ENCODE assay signal across 1 cellular context in the genomic region with DNA sequence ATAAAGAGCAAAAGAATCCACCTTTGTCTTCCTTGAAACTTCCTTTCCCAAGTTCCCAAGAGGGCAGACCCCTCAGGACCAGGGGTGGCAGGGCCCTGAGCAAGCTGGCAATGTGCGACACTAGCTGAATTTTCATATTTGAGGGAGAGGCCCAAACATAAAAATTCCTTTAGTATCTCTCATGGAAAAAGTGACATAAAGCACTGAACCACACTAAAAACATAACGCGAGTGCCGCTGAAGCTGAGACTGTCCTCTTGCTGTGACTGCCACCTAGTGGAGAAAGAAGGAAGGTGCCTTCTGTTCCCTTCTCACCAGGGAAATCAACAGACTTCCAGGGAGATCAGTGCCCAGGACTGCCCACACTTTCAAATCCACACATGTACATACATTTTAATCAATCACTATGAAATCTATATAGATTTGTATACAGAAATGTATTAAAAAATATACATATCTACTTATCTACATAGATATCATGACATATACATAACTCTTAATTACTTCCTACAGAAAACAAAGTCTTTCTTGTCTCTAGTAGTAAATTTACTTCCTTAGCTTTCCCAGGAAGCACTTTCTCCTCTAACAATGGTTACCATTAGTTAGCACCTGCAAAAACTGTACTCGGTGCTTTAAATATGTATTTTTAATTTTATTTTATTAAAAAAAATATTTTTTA.
TF ChIP-seq lines count a peak whose summit lies in the region.

No MANE protein-coding gene starts in this region.

TF ChIP-seq in HepG2, 621 proteins besides CTCF, POLR2A, EP300 and RAD21 (continued from another document and continues in another):
- TF ChIP-seq, protein P1, sequence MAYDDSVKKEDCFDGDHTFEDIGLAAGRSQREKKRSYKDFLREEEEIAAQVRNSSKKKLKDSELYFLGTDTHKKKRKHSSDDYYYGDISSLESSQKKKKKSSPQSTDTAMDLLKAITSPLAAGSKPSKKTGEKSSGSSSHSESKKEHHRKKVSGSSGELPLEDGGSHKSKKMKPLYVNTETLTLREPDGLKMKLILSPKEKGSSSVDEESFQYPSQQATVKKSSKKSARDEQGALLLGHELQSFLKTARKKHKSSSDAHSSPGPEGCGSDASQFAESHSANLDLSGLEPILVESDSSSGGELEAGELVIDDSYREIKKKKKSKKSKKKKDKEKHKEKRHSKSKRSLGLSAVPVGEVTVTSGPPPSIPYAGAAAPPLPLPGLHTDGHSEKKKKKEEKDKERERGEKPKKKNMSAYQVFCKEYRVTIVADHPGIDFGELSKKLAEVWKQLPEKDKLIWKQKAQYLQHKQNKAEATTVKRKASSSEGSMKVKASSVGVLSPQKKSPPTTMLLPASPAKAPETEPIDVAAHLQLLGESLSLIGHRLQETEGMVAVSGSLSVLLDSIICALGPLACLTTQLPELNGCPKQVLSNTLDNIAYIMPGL (CRISPR knock-in tag; IDR thresholded peaks at IDR 0.05; ENCODE audit: borderline replicate concordance in 1 of 2, low read depth in 1 of 2): peak in 1 of 2 experiments; percentile 62; a peak in 1 of 4 replicates
- TF ChIP-seq ZBTB42 (CRISPR knock-in tag; IDR thresholded peaks at IDR 0.05): no peak
- TF ChIP-seq, protein P2, sequence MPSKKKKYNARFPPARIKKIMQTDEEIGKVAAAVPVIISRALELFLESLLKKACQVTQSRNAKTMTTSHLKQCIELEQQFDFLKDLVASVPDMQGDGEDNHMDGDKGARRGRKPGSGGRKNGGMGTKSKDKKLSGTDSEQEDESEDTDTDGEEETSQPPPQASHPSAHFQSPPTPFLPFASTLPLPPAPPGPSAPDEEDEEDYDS (CRISPR knock-in tag; IDR thresholded peaks at IDR 0.05): 0 out of 2 replicates have a peak, but pooled peaks have one; percentile 15
- TF ChIP-seq ZNF780A (CRISPR knock-in tag; IDR thresholded peaks at IDR 0.05): no peak
- no peak for TF ChIP-seq NCOA2 (CRISPR knock-in tag; IDR thresholded peaks at IDR 0.05)
- no peak for TF ChIP-seq GABPB1 (CRISPR knock-in tag; IDR thresholded peaks at IDR 0.05)
- TF ChIP-seq KLF15 (CRISPR knock-in tag; IDR thresholded peaks at IDR 0.05; ENCODE audit: borderline replicate concordance): no peak
- no peak for TF ChIP-seq ZNF430 (CRISPR knock-in tag; IDR thresholded peaks at IDR 0.05)
- TF ChIP-seq NFKB2 (CRISPR knock-in tag; IDR thresholded peaks at IDR 0.05; ENCODE audit: borderline replicate concordance): no peak
- no peak for TF ChIP-seq MAZ (IDR thresholded peaks at IDR 0.05; ENCODE audit: borderline replicate concordance, low read depth, low read length)
- TF ChIP-seq MAZ (CRISPR knock-in tag; IDR thresholded peaks at IDR 0.05; ENCODE audit: low read depth): no peak
- TF ChIP-seq ZNF496 (CRISPR knock-in tag; IDR thresholded peaks at IDR 0.05; ENCODE audit: insufficient replicate concordance): no peak
- TF ChIP-seq ZNF598 (CRISPR knock-in tag; IDR thresholded peaks at IDR 0.05; ENCODE audit: borderline replicate concordance): no peak
- 0 out of 2 replicates have a peak, but pooled peaks have one; percentile 25 for TF ChIP-seq MIER2 (CRISPR knock-in tag; IDR thresholded peaks at IDR 0.05)
- TF ChIP-seq SAP130 (CRISPR knock-in tag; IDR thresholded peaks at IDR 0.05; ENCODE audit: low read depth): peak; percentile 43; the same call in 1 of the 2 replicates
- 0 out of 3 replicates have a peak, but pooled peaks have one; percentile 46 for TF ChIP-seq MXI1 (IDR thresholded peaks at IDR 0.05; ENCODE audit: borderline replicate concordance, low read depth, low read length)
- TF ChIP-seq SOX6 (IDR thresholded peaks at IDR 0.05): no peak
- no peak for TF ChIP-seq SOX6 (CRISPR knock-in tag; IDR thresholded peaks at IDR 0.05)
- TF ChIP-seq, protein P3, sequence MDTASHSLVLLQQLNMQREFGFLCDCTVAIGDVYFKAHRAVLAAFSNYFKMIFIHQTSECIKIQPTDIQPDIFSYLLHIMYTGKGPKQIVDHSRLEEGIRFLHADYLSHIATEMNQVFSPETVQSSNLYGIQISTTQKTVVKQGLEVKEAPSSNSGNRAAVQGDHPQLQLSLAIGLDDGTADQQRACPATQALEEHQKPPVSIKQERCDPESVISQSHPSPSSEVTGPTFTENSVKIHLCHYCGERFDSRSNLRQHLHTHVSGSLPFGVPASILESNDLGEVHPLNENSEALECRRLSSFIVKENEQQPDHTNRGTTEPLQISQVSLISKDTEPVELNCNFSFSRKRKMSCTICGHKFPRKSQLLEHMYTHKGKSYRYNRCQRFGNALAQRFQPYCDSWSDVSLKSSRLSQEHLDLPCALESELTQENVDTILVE (CRISPR knock-in tag; IDR thresholded peaks at IDR 0.05): 0 out of 2 replicates have a peak, but pooled peaks have one; percentile 40
- TF ChIP-seq, protein P4, sequence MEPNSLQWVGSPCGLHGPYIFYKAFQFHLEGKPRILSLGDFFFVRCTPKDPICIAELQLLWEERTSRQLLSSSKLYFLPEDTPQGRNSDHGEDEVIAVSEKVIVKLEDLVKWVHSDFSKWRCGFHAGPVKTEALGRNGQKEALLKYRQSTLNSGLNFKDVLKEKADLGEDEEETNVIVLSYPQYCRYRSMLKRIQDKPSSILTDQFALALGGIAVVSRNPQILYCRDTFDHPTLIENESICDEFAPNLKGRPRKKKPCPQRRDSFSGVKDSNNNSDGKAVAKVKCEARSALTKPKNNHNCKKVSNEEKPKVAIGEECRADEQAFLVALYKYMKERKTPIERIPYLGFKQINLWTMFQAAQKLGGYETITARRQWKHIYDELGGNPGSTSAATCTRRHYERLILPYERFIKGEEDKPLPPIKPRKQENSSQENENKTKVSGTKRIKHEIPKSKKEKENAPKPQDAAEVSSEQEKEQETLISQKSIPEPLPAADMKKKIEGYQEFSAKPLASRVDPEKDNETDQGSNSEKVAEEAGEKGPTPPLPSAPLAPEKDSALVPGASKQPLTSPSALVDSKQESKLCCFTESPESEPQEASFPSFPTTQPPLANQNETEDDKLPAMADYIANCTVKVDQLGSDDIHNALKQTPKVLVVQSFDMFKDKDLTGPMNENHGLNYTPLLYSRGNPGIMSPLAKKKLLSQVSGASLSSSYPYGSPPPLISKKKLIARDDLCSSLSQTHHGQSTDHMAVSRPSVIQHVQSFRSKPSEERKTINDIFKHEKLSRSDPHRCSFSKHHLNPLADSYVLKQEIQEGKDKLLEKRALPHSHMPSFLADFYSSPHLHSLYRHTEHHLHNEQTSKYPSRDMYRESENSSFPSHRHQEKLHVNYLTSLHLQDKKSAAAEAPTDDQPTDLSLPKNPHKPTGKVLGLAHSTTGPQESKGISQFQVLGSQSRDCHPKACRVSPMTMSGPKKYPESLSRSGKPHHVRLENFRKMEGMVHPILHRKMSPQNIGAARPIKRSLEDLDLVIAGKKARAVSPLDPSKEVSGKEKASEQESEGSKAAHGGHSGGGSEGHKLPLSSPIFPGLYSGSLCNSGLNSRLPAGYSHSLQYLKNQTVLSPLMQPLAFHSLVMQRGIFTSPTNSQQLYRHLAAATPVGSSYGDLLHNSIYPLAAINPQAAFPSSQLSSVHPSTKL (CRISPR knock-in tag; IDR thresholded peaks at IDR 0.05): 0 out of 2 replicates have a peak, but pooled peaks have one; percentile 29
- TF ChIP-seq RFX1 (IDR thresholded peaks at IDR 0.05): no peak
- no peak for TF ChIP-seq SRSF1 (optimal IDR thresholded peaks at IDR 0.05; ENCODE audit: low read depth, low read length)
- 0 out of 2 replicates have a peak, but pooled peaks have one; percentile 15 for TF ChIP-seq THAP11 (CRISPR knock-in tag; IDR thresholded peaks at IDR 0.05)
- no peak for TF ChIP-seq ZNF33B (CRISPR knock-in tag; IDR thresholded peaks at IDR 0.05)
- TF ChIP-seq EZH2 (conservative IDR thresholded peaks at IDR 0.05; ENCODE audit: low read depth, low read length): no peak
- TF ChIP-seq SATB2 (CRISPR knock-in tag; IDR thresholded peaks at IDR 0.05): no peak
- no peak for TF ChIP-seq ZNF17 (CRISPR knock-in tag; IDR thresholded peaks at IDR 0.05)
- TF ChIP-seq, protein P5, sequence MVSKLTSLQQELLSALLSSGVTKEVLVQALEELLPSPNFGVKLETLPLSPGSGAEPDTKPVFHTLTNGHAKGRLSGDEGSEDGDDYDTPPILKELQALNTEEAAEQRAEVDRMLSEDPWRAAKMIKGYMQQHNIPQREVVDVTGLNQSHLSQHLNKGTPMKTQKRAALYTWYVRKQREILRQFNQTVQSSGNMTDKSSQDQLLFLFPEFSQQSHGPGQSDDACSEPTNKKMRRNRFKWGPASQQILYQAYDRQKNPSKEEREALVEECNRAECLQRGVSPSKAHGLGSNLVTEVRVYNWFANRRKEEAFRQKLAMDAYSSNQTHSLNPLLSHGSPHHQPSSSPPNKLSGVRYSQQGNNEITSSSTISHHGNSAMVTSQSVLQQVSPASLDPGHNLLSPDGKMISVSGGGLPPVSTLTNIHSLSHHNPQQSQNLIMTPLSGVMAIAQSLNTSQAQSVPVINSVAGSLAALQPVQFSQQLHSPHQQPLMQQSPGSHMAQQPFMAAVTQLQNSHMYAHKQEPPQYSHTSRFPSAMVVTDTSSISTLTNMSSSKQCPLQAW (CRISPR knock-in tag; IDR thresholded peaks at IDR 0.05): no peak
- TF ChIP-seq GFI1 (CRISPR knock-in tag; IDR thresholded peaks at IDR 0.05; ENCODE audit: borderline replicate concordance): no peak
- TF ChIP-seq ZNF75D (CRISPR knock-in tag; IDR thresholded peaks at IDR 0.05; ENCODE audit: borderline replicate concordance): no peak
- TF ChIP-seq KDM3A (CRISPR knock-in tag; IDR thresholded peaks at IDR 0.05; ENCODE audit: low read depth): no peak
- no peak for TF ChIP-seq MTF2 (CRISPR knock-in tag; IDR thresholded peaks at IDR 0.05; ENCODE audit: borderline replicate concordance)
- no peak for TF ChIP-seq ZBTB20 (CRISPR knock-in tag; IDR thresholded peaks at IDR 0.05; ENCODE audit: borderline replicate concordance, low read depth)
- TF ChIP-seq GATA4 (IDR thresholded peaks at IDR 0.05; ENCODE audit: borderline replicate concordance, low read depth): no peak
- TF ChIP-seq PPARG (CRISPR knock-in tag; conservative IDR thresholded peaks at IDR 0.05): peak; percentile 18; the same call in 1 of the 2 replicates
- TF ChIP-seq, protein P6, sequence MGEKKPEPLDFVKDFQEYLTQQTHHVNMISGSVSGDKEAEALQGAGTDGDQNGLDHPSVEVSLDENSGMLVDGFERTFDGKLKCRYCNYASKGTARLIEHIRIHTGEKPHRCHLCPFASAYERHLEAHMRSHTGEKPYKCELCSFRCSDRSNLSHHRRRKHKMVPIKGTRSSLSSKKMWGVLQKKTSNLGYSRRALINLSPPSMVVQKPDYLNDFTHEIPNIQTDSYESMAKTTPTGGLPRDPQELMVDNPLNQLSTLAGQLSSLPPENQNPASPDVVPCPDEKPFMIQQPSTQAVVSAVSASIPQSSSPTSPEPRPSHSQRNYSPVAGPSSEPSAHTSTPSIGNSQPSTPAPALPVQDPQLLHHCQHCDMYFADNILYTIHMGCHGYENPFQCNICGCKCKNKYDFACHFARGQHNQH (CRISPR knock-in tag; IDR thresholded peaks at IDR 0.05): peak; percentile 28; the same call in 1 of the 2 replicates
- no peak for TF ChIP-seq ZNF232 (CRISPR knock-in tag; IDR thresholded peaks at IDR 0.05; ENCODE audit: borderline replicate concordance)
- TF ChIP-seq ZNF777 (CRISPR knock-in tag; IDR thresholded peaks at IDR 0.05): no peak
- TF ChIP-seq XRCC5 (optimal IDR thresholded peaks at IDR 0.05; ENCODE audit: low read length): peak; percentile 53
- TF ChIP-seq PRPF4 (IDR thresholded peaks at IDR 0.05; ENCODE audit: low read depth, low read length, poor library complexity, severe bottlenecking): no peak
- no peak for TF ChIP-seq ZNF530 (CRISPR knock-in tag; IDR thresholded peaks at IDR 0.05; ENCODE audit: low read depth)
- no peak for TF ChIP-seq SP2 (CRISPR knock-in tag; IDR thresholded peaks at IDR 0.05)
- TF ChIP-seq, protein P7, sequence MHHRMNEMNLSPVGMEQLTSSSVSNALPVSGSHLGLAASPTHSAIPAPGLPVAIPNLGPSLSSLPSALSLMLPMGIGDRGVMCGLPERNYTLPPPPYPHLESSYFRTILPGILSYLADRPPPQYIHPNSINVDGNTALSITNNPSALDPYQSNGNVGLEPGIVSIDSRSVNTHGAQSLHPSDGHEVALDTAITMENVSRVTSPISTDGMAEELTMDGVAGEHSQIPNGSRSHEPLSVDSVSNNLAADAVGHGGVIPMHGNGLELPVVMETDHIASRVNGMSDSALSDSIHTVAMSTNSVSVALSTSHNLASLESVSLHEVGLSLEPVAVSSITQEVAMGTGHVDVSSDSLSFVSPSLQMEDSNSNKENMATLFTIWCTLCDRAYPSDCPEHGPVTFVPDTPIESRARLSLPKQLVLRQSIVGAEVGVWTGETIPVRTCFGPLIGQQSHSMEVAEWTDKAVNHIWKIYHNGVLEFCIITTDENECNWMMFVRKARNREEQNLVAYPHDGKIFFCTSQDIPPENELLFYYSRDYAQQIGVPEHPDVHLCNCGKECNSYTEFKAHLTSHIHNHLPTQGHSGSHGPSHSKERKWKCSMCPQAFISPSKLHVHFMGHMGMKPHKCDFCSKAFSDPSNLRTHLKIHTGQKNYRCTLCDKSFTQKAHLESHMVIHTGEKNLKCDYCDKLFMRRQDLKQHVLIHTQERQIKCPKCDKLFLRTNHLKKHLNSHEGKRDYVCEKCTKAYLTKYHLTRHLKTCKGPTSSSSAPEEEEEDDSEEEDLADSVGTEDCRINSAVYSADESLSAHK (CRISPR knock-in tag; IDR thresholded peaks at IDR 0.05; ENCODE audit: borderline replicate concordance): no peak
- TF ChIP-seq, protein P8, sequence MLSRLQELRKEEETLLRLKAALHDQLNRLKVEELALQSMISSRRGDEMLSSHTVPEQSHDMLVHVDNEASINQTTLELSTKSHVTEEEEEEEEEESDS (CRISPR knock-in tag; IDR thresholded peaks at IDR 0.05; ENCODE audit: borderline replicate concordance): no peak
- TF ChIP-seq HDAC1 (CRISPR knock-in tag; IDR thresholded peaks at IDR 0.05): no peak
